In genomic region chr20:53773792-53774371, GRCh38 we compare ENCODE assay signal across 9 cellular contexts.
DNase-seq lines count a peak whose midpoint lies in the region; ATAC-seq and TF ChIP-seq lines count a peak whose summit lies in the region.
"Had no signal": no experiment of that assay in that cellular context is flagged by ENCODE, and none has a peak within 500 bp of the region (broad histone marks: within the 10 kb centered on the region; RNA-seq: fewer than 3 reads in every experiment).

No MANE protein-coding gene starts in this region.

- no peak overlapping the region for H3K27ac ChIP-seq in HEK293 (ENCODE audit: extremely low read depth, low read depth, low read length)
- peak overlapping the region; percentile 40 for H3K27ac ChIP-seq in VCaP
- H3K27ac ChIP-seq in heart right ventricle, result peak overlapping the region in 8 of 10 donors; percentile 0 to 70 (median 52)

- H3K36me3 ChIP-seq in HEK293 (ENCODE audit: control insufficient read depth in 2 of 2, insufficient read depth in 1 of 2, low read length in 2 of 2) (no peaks in the 10 kb centered on the region), heart right ventricle (no peaks in the 10 kb centered on the region)

- CTCF ChIA-PET in HEK293 (lab: Yijun Ruan, JAX), result interaction anchor here (0.6 kb wide), 2 partner anchors 117 to 571 kb away, joined by 4 to 6 read pairs; no protein-coding TSS in a partner anchor

- intact Hi-C loops in heart right ventricle (cut with DNase I), result no loop called here

- no peak for TF ChIP-seq CTCF in HEK293 (tag by site-specific recombination; IDR thresholded peaks at IDR 0.05)
- no peak for TF ChIP-seq CTCF in VCaP (conservative IDR thresholded peaks at IDR 0.05)
- TF ChIP-seq CTCF in heart right ventricle (IDR thresholded peaks at IDR 0.05), result no peak

- peak in 7 of 8 donors; percentile 14 to 85 (median 67) for ATAC-seq in heart right ventricle
- peak; percentile 78 for ATAC-seq in stimulated activated naive CD8-positive, alpha-beta T cell treated with anti-CD3 and anti-CD28 coated beads, Interleukin-15, Interleukin-2, amounts not matched to agents 100 U/mL and 50 U/mL, for 24 hours

- 44 to 49% methylated on average over 1 of the region's 1 CpG for WGBS in heart right ventricle, 2 donors

- H3K4me1 ChIP-seq in HEK293 (ENCODE audit: control insufficient read depth, insufficient read depth, low read length) (peaks cover 3% of the 10 kb centered on the region; the same call in 1 of the 2 replicates), heart right ventricle (peaks cover 0 to 21% (median 9%) of the 10 kb centered on the region in 9 donors)

- POLR2A ChIA-PET in HEK293 (lab: Yijun Ruan, JAX), result interaction anchor here (1.0 kb wide), 1 partner anchor 34 kb away, joined by 3 read pairs; no protein-coding TSS in a partner anchor

- H3K27me3 ChIP-seq in heart right ventricle, result no peaks in the 10 kb centered on the region

- H3K9me3 ChIP-seq in HEK293 (ENCODE audit: control insufficient read depth, insufficient read depth, low read depth, low read length) (no peaks in the 10 kb centered on the region), heart right ventricle (no peaks in the 10 kb centered on the region)

- no peak for DNase-seq in heart right ventricle
- DNase-seq in stimulated activated naive CD8-positive, alpha-beta T cell treated with anti-CD3 and anti-CD28 coated beads, Interleukin-15, Interleukin-2, amounts not matched to agents 100 U/mL and 50 U/mL, for 24 hours, result no peak
- no peak for DNase-seq in UCSD-AML1 (lab: John Stamatoyannopoulos, UW; ENCODE audit: unreplicated experiment)
- DNase-seq in medulla oblongata (ENCODE audit: extremely low spot score), result no peak
- no peak for DNase-seq in NCI-H2029 treated with DMSO at 0.1 percent for 48 hours (lab: John Stamatoyannopoulos, UW)
- DNase-seq: islet precursor cell, NCI-H82 had no signal

- H3K4me3 ChIP-seq in HEK293 (ENCODE audit: low read depth, low read length), result no peak overlapping the region
- no peak overlapping the region for H3K4me3 ChIP-seq in heart right ventricle

TF ChIP-seq in HEK293, 187 proteins besides CTCF, POLR2A, EP300 and RAD21:
- TF ChIP-seq GFI1B (tag by site-specific recombination; IDR thresholded peaks at IDR 0.05), result no peak
- 0 out of 2 replicates have a peak, but pooled peaks have one; percentile 21 for TF ChIP-seq PRDM6 (tag by site-specific recombination; IDR thresholded peaks at IDR 0.05)
- TF ChIP-seq PRDM10 (tag by site-specific recombination; IDR thresholded peaks at IDR 0.05), result 0 out of 2 replicates have a peak, but pooled peaks have one; percentile 10
- no peak for TF ChIP-seq ZNF184 (tag by site-specific recombination; IDR thresholded peaks at IDR 0.05)
- no peak for TF ChIP-seq BCL11A (tag by site-specific recombination; IDR thresholded peaks at IDR 0.05; ENCODE audit: low read depth)
